15 cellular contexts compared by ENCODE assay signal in the genomic region with DNA sequence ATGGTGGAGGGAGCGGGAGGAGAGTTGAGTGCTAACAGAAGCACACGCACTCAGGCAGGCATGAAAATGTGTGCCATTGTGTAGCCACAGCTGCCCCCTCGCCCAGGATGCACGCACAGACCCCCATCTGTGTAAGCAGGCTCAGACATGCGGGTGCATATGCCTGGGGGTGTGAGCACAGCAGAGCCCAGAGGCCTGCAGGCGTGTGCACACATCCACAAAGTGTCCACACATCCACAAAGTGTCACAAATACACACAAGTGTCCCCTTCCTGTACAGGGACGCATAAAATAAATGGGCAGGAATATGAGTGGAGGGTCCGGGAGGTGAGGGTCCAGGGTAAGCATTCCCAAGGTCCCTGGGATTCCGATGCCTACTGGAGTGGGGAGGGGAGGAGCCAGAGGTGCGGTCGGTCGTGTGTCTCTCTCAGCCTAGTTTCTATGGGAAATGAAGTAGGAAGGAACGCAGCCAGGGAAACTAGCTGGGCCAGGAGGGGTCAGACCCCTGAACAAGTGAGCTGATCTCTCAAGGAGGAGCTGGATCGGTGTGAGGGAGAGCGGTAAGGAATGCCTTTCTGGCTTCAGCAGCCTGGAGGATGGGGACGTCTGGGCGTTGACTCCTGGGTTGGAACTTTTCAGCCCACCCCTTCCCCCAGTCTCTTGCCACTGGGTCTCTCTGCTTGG. TPM values are rescaled to one million over a fixed set of nuclear protein-coding genes. Genes with fewer than 3 reads are reported as not detected.
DNase-seq lines count a peak whose midpoint lies in the region; ATAC-seq and TF ChIP-seq lines count a peak whose summit lies in the region.
"Had no signal": no experiment of that assay in that cellular context is flagged by ENCODE, and none has a peak within 500 bp of the region (broad histone marks: within the 10 kb centered on the region; RNA-seq: fewer than 3 reads in every experiment).

No MANE protein-coding gene starts in this region.

- intact Hi-C loops in thyroid gland (cut with DNase I) (no loop called here), mucosa of descending colon (cut with DNase I, micrococcal nuclease) (no loop called here)

- TF ChIP-seq CTCF in coronary artery (IDR thresholded peaks at IDR 0.05), result no peak
- TF ChIP-seq CTCF in thyroid gland (IDR thresholded peaks at IDR 0.05), result no peak
- no peak for TF ChIP-seq CTCF in mucosa of descending colon (IDR thresholded peaks at IDR 0.05)

- peaks cover 77% of the 10 kb centered on the region for H3K27me3 ChIP-seq in HUES6 (ENCODE audit: control insufficient read depth, insufficient read depth, low read length)
- H3K27me3 ChIP-seq in thyroid gland, result no peaks in the 10 kb centered on the region

- H3K4me1 ChIP-seq in HUES6 (ENCODE audit: control insufficient read depth, insufficient read depth, low read length) (peaks cover 35% of the 10 kb centered on the region), thyroid gland (peaks cover 51 to 60% of the 10 kb centered on the region in 2 donors), mucosa of descending colon (ENCODE audit: low read depth) (peaks cover 9% of the 10 kb centered on the region)

- H3K9ac ChIP-seq in HUES6 (ENCODE audit: low read length), result no peak overlapping the region

- DNase-seq in coronary artery (ENCODE audit: low spot score) (no peak), kidney glomerular epithelial cell (lab: John Stamatoyannopoulos, UW) (peak; percentile 46), thyroid gland (peak; percentile 62 to 74), left lobe of liver (ENCODE audit: low spot score) (no peak), mucosa of descending colon (no peak), Ammon's horn (ENCODE audit: low spot score) (no peak), AG20443 (ENCODE audit: low spot score) (no peak)
- DNase-seq: activated T-cell treated with anti-CD3 and anti-CD28 coated beads, Interleukin-2, amount 50 U/mL, for 72 hours; caudate nucleus; DMS79 treated with DMSO at 0.1 percent for 48 hours; midbrain; NCI-H146 had no signal

- H3K4me3 ChIP-seq in HUES6 (ENCODE audit: low read depth, low read length) (peak overlapping the region; percentile 61), coronary artery (peak overlapping the region; percentile 47), thyroid gland (replicated peaks in 1 of 3) (peak overlapping the region in 1 of 3 donors; percentile 71), mucosa of descending colon (no peak overlapping the region)

- H3K9me3 ChIP-seq in HUES6 (ENCODE audit: control insufficient read depth, insufficient read depth, low read depth, low read length) (no peaks in the 10 kb centered on the region), thyroid gland (no peaks in the 10 kb centered on the region), mucosa of descending colon (no peaks in the 10 kb centered on the region)

- H3K36me3 ChIP-seq in HUES6 (ENCODE audit: control insufficient read depth, insufficient read depth, low read length) (no peaks in the 10 kb centered on the region), thyroid gland (peaks cover 7 to 9% of the 10 kb centered on the region in 2 donors), mucosa of descending colon (ENCODE audit: low read depth) (no peaks in the 10 kb centered on the region)

- WGBS in thyroid gland, 2 donors, result 29% methylated on average over 14 to 15 of the region's 17 CpGs

- H3K27ac ChIP-seq in HUES6 (ENCODE audit: low read depth, low read length) (no peak overlapping the region), coronary artery (peak overlapping the region in 1 of 2 donors; percentile 79), thyroid gland (peak overlapping the region; percentile 99 to 100 (median 99))

- TF ChIP-seq POLR2A in thyroid gland (IDR thresholded peaks at IDR 0.05), result no peak

- ATAC-seq in left lobe of liver (no peak), mucosa of descending colon (no peak)
- ATAC-seq: HepG2 had no signal

RNA-seq across cellular contexts. Expression of gene KRT7, which starts 0.7 kb away (rescaled TPM):
- total RNA-seq in thyroid gland (100 to 1,000 TPM; 333 to 826 (median 460) TPM), left lobe of liver (18.8 TPM), mucosa of descending colon (1 to 10 TPM; 1.0 to 6.4 (median 1.7) TPM)
- total RNA-seq: frontal cortex, HepG2 had no signal

RNA-seq across cellular contexts. Expression of gene KRT80, which starts 40.6 kb away (rescaled TPM):
- total RNA-seq in thyroid gland (1 to 10 TPM in 1 of 4 donors, under 1 TPM in 1, not detected in 2; 0.34 to 1.6 TPM), left lobe of liver (0.28 TPM), mucosa of descending colon (under 1 TPM in 1 of 3 donors, not detected in 2; 0.06 TPM)
- total RNA-seq: activated T-cell treated with anti-CD3 and anti-CD28 coated beads, Interleukin-2, amount 50 U/mL, for 72 hours; frontal cortex had no signal

RNA-seq across cellular contexts. Expression of gene KRT86, which starts 42.1 kb away (rescaled TPM):
- 1 to 10 TPM in 1 of 4 donors, under 1 TPM in 3; 0.13 to 1.1 (median 0.42) TPM for total RNA-seq in thyroid gland
- not detected for total RNA-seq in left lobe of liver
- total RNA-seq in mucosa of descending colon, result under 1 TPM in 2 of 3 donors, not detected in 1; 0.35 to 0.58 TPM
- total RNA-seq: HepG2 had no signal

RNA-seq across cellular contexts. Expression of gene KRT81, which starts 59.0 kb away (rescaled TPM):
- total RNA-seq in thyroid gland (under 1 TPM in 2 of 4 donors, not detected in 2; 0.11 to 0.71 TPM), left lobe of liver (0.65 TPM), mucosa of descending colon (not detected)
- total RNA-seq: activated T-cell treated with anti-CD3 and anti-CD28 coated beads, Interleukin-2, amount 50 U/mL, for 72 hours; frontal cortex; HepG2 had no signal

Comparison
In these comparisons a context has a peak if more than half of its experiments do, and no peak if none do; other contexts are left out.
1. DNase-seq: peak in kidney glomerular epithelial cell (single experiment) and thyroid gland (2 of 2); none in coronary artery (single experiment), left lobe of liver (single experiment), mucosa of descending colon (0 of 3), Ammon's horn (single experiment) and AG20443 (single experiment).
2. RNA of gene KRT7, which starts 0.7 kb away (total RNA-seq): 333 to 826 TPM in thyroid gland; 18.8 TPM in left lobe of liver (single experiment) and 1.0 to 6.4 TPM in mucosa of descending colon; every median in the first group is over 10 times any median in the second.